Comparison of ENCODE assay signal across 11 cellular contexts in genomic region chr17:19181040-19181875, GRCh38. TPM values are rescaled to one million over a fixed set of nuclear protein-coding genes. Genes with fewer than 3 reads are reported as not detected.
DNase-seq lines count a peak whose midpoint lies in the region; ATAC-seq and TF ChIP-seq lines count a peak whose summit lies in the region.
"Not testable (repeated sequence)": the region's sequence is repeated elsewhere in the genome, so short reads cannot be mapped to it uniquely, and the experiment has no call there.
"Had no signal": no experiment of that assay in that cellular context is flagged by ENCODE, and none has a peak within 500 bp of the region (broad histone marks: within the 10 kb centered on the region; RNA-seq: fewer than 3 reads in every experiment).

No MANE protein-coding gene starts in this region.

- not testable (repeated sequence) for H3K27ac Mint-ChIP-seq in GM23338; activated T-helper 17 cell treated with anti-CD3 and anti-CD28 coated beads, Interleukin-2, amount 50 U/mL, for 72 hours

- not testable (repeated sequence) for TF ChIP-seq CTCF in GM23338 (conservative IDR thresholded peaks at IDR 0.05; ENCODE audit: low read depth in 2 of 2)

- H3K4me1 ChIP-seq in GM23338 (ENCODE audit: insufficient read depth) = not testable (repeated sequence)

- H3K36me3 Mint-ChIP-seq in GM23338 (ENCODE audit: low read depth); activated T-helper 17 cell treated with anti-CD3 and anti-CD28 coated beads, Interleukin-2, amount 50 U/mL, for 72 hours (ENCODE audit: low read depth): not testable (repeated sequence)

- not testable (repeated sequence) for H3K27ac ChIP-seq in GM23338 (ENCODE audit: low read depth)

- H4K20me1 ChIP-seq in GM23338 (replicated peaks; ENCODE audit: insufficient read depth) = not testable (repeated sequence)

- not testable (repeated sequence) for H3K9me2 ChIP-seq in GM23338 (ENCODE audit: insufficient read depth)

- H3K9me3 Mint-ChIP-seq in GM23338; activated T-helper 17 cell treated with anti-CD3 and anti-CD28 coated beads, Interleukin-2, amount 50 U/mL, for 72 hours: not testable (repeated sequence)

- H3K27me3 ChIP-seq in GM23338 (ENCODE audit: insufficient read depth) = not testable (repeated sequence)

- not testable (repeated sequence) for H3K4me3 Mint-ChIP-seq in GM23338; activated T-helper 17 cell treated with anti-CD3 and anti-CD28 coated beads, Interleukin-2, amount 50 U/mL, for 72 hours

- not testable (repeated sequence) for H3F3A ChIP-seq in GM23338 (replicated peaks; ENCODE audit: low read depth)

- DNase-seq in GM23338 (ENCODE audit: low spot score); left lobe of liver (ENCODE audit: low spot score); stimulated activated naive CD8-positive, alpha-beta T cell treated with anti-CD3 and anti-CD28 coated beads, Interleukin-15, Interleukin-2, amounts not matched to agents 100 U/mL and 50 U/mL, for 24 hours: not testable (repeated sequence)

- not testable (repeated sequence) for H3K4me2 ChIP-seq in GM23338

- H3K79me2 ChIP-seq in GM23338 (replicated peaks; ENCODE audit: insufficient read depth) = not testable (repeated sequence)

- H3K4me1 Mint-ChIP-seq in GM23338; activated T-helper 17 cell treated with anti-CD3 and anti-CD28 coated beads, Interleukin-2, amount 50 U/mL, for 72 hours: not testable (repeated sequence)

- not testable (repeated sequence) for H3K27me3 Mint-ChIP-seq in GM23338 (ENCODE audit: insufficient read depth, low read depth, poor library complexity); activated T-helper 17 cell treated with anti-CD3 and anti-CD28 coated beads, Interleukin-2, amount 50 U/mL, for 72 hours

- H3K4me3 ChIP-seq in GM23338 = not testable (repeated sequence)

- H2AFZ ChIP-seq in GM23338 = not testable (repeated sequence)

- ATAC-seq in GM18519 (IDR thresholded peaks at IDR 0.05; ENCODE audit: low FRiP score, unreplicated experiment) = peak; percentile 56
- ATAC-seq in GM19452 (IDR thresholded peaks at IDR 0.05; ENCODE audit: unreplicated experiment) = peak; percentile 92
- peak; percentile 96 for ATAC-seq in GM23338
- peak; percentile 73 for ATAC-seq in HG03025 (IDR thresholded peaks at IDR 0.05; ENCODE audit: low FRiP score, unreplicated experiment)
- ATAC-seq in HG03460 (IDR thresholded peaks at IDR 0.05; ENCODE audit: unreplicated experiment) = peak; percentile 96
- peak; percentile 98 for ATAC-seq in activated T-helper 17 cell treated with anti-CD3 and anti-CD28 coated beads, Interleukin-2, amount 50 U/mL, for 72 hours (replicated peaks)
- ATAC-seq in left lobe of liver = peak; percentile 99
- peak; percentile 96 for ATAC-seq in stimulated activated naive CD8-positive, alpha-beta T cell treated with anti-CD3 and anti-CD28 coated beads, Interleukin-15, Interleukin-2, amounts not matched to agents 100 U/mL and 50 U/mL, for 24 hours

- H3K36me3 ChIP-seq in GM23338 (ENCODE audit: insufficient read depth) = not testable (repeated sequence)

RNA-seq across cellular contexts. Expression of gene GRAPL, which starts 53.9 kb away (rescaled TPM):
- total RNA-seq in GM23338 (2014; rRNA removed; shearing (Covaris generic)) = 0.28 TPM in 1 of 2 replicates, not detected in the other
- polyA plus RNA-seq in GM23338 (2016; fragmentation: Nextera tagmentation; extraction: Ambion mirVana) = not detected in 2 replicates
- 1 to 10 TPM; 6.9 to 9.9 TPM for total RNA-seq in activated T-helper 17 cell treated with anti-CD3 and anti-CD28 coated beads, Interleukin-2, amount 50 U/mL, for 72 hours
- 3.0 TPM for total RNA-seq in left lobe of liver
- total RNA-seq: Calu3, HT-29, osteocyte had no signal

RNA-seq across cellular contexts. Expression of gene EPN2, which starts 55.9 kb away (rescaled TPM):
- 28.7 and 34.0 TPM in 2 replicates for total RNA-seq in GM23338 (2014; rRNA removed; shearing (Covaris generic))
- polyA plus RNA-seq in GM23338 (2016; fragmentation: Nextera tagmentation; extraction: Ambion mirVana) = 149 and 164 TPM in 2 replicates
- 10 to 100 TPM in 1 of 2 donors, 1 to 10 TPM in 1; 8.4 to 13.4 TPM for total RNA-seq in activated T-helper 17 cell treated with anti-CD3 and anti-CD28 coated beads, Interleukin-2, amount 50 U/mL, for 72 hours
- total RNA-seq in left lobe of liver = 13.1 TPM
